ENCODE assay signal across 11 cellular contexts in the genomic region with DNA sequence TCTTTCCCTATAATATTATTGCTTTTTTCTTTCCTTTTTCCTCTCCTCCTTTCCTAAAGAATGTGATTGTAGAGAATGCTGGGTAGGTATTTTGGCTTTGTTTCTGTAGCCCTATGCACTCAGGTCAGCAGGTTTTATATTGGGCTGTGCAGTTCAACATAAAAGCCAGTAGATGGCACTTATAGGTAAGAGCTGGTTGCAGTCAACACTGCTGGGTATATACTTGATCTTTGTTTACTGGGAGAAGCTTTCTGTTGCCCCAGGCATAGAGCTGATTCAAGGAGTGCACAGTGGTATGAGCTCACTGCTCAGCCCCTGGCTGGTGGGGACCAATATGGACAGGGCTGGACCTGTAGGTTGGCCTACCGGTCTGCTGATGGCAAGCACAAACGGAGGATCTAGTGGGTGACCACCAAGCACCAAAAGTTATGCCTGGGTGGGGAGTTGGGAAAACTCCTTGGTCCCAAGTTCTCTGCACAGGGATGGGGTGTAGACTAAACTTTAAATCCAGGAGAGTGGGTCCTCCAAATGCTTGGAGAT.
DNase-seq lines count a peak whose midpoint lies in the region; ATAC-seq and TF ChIP-seq lines count a peak whose summit lies in the region.
"Had no signal": no experiment of that assay in that cellular context is flagged by ENCODE, and none has a peak within 500 bp of the region (broad histone marks: within the 10 kb centered on the region; RNA-seq: fewer than 3 reads in every experiment).

No MANE protein-coding gene starts in this region.

- H3K27ac ChIP-seq in AG04450 (ENCODE audit: low read depth, low read length) = no peak overlapping the region
- H3K27ac ChIP-seq in SJCRH30 = no peak overlapping the region
- H3K27ac ChIP-seq in ascending aorta = no peak overlapping the region

- DNase-seq in AG04450 (ENCODE audit: low read depth, low spot score) = no peak
- DNase-seq in HCEC 1CT = peak; percentile 9
- peak; percentile 34 to 64 for DNase-seq in SJCRH30
- DNase-seq in fibroblast of villous mesenchyme (ENCODE audit: low read depth) = no peak
- DNase-seq in ascending aorta (ENCODE audit: low spot score in 2 of 2) = no peak
- DNase-seq in posterior cingulate gyrus = no peak
- no peak for DNase-seq in stimulated activated CD4-positive, alpha-beta T cell treated with anti-CD3 and anti-CD28 coated beads, Interleukin-12 subunit alpha, Interleukin-12 subunit beta, amount 100 ng/mL, for 4 hours
- DNase-seq: activated CD4-positive, alpha-beta T cell treated with anti-CD3 and anti-CD28 coated beads for 48 hours; amniotic stem cell; stimulated activated CD4-positive, alpha-beta T cell treated with anti-CD3 and anti-CD28 coated beads, Interleukin-15, amount 100 ng/mL, for 24 hours had no signal

- TF ChIP-seq CTCF in AG04450 (IDR thresholded peaks at IDR 0.05; ENCODE audit: low read depth, low read length) (peak; percentile 21), fibroblast of villous mesenchyme (IDR thresholded peaks at IDR 0.05; ENCODE audit: insufficient read depth, low read depth, low read length) (peak; percentile 29), ascending aorta (IDR thresholded peaks at IDR 0.05) (no peak)

- H3K4me1 ChIP-seq in SJCRH30 = no peaks in the 10 kb centered on the region
- H3K4me1 ChIP-seq in ascending aorta = no peaks in the 10 kb centered on the region

- peaks cover 13% of the 10 kb centered on the region for H3K9me3 ChIP-seq in AG04450 (ENCODE audit: control insufficient read depth, insufficient read depth, low read length)
- H3K9me3 ChIP-seq in SJCRH30 (replicated peaks) = no peaks in the 10 kb centered on the region
- H3K9me3 ChIP-seq in ascending aorta = peaks cover 8 to 17% of the 10 kb centered on the region in 2 donors

- intact Hi-C loops in ascending aorta (cut with DNase I) (no loop called here), posterior cingulate gyrus (cut with DNase I) (no loop called here)

- H3K36me3 ChIP-seq in SJCRH30 (no peaks in the 10 kb centered on the region), ascending aorta (no peaks in the 10 kb centered on the region)

- H3K27me3 ChIP-seq in AG04450 (ENCODE audit: control insufficient read depth, insufficient read depth, low read length) (no peaks in the 10 kb centered on the region), SJCRH30 (no peaks in the 10 kb centered on the region), ascending aorta (no peaks in the 10 kb centered on the region)

- CTCF ChIA-PET in AG04450 (lab: Charles Lee) = interaction anchor here (0.9 to 1.6 kb wide), 3 partner anchors 40 to 270 kb away, joined by 3 to 7 read pairs (median 5); no protein-coding TSS in a partner anchor

- POLR2A ChIA-PET in AG04450 (lab: Yijun Ruan, JAX) = no interaction called here

- H3K4me3 ChIP-seq in AG04450 (ENCODE audit: low read depth, low read length) (no peak overlapping the region), SJCRH30 (no peak overlapping the region), fibroblast of villous mesenchyme (ENCODE audit: low read depth, low read length) (no peak overlapping the region), ascending aorta (no peak overlapping the region)

- no peak for ATAC-seq in HG02678 (IDR thresholded peaks at IDR 0.05; ENCODE audit: unreplicated experiment)

Comparison
In these comparisons a context has a peak if more than half of its experiments do, and no peak if none do; other contexts are left out.
1. DNase-seq: peak in HCEC 1CT (single experiment) and SJCRH30 (2 of 2); none in AG04450 (single experiment), fibroblast of villous mesenchyme (single experiment), ascending aorta (0 of 2), posterior cingulate gyrus (0 of 10) and stimulated activated CD4-positive, alpha-beta T cell treated with anti-CD3 and anti-CD28 coated beads, Interleukin-12 subunit alpha, Interleukin-12 subunit beta, amount 100 ng/mL, for 4 hours (single experiment).
2. CTCF ChIP-seq: peak in AG04450 (single experiment) and fibroblast of villous mesenchyme (single experiment); none in ascending aorta (0 of 3).